8 cellular contexts compared by ENCODE assay signal in genomic region chr3:115783426-115783825, GRCh38.
A peak's percentile ranks its signal among the peaks of the same experiment; 100 is the strongest.
DNase-seq lines count a peak whose midpoint lies in the region; ATAC-seq and TF ChIP-seq lines count a peak whose summit lies in the region.
"Not testable (repeated sequence)": the region's sequence is repeated elsewhere in the genome, so short reads cannot be mapped to it uniquely, and the experiment has no call there.

No MANE protein-coding gene starts in this region.

- H3F3A ChIP-seq in Loucy (ENCODE audit: low read depth), result not testable (repeated sequence)

- H3K79me2 ChIP-seq in Loucy (ENCODE audit: insufficient read depth, low read length), result not testable (repeated sequence)

- H3K4me3 ChIP-seq in Caco-2 (ENCODE audit: low read depth, low read length) (peak overlapping the region; percentile 57), Loucy (ENCODE audit: low read length, poor library complexity, severe bottlenecking) (peak overlapping the region; percentile 70), WI38 (ENCODE audit: low read depth, low read length) (peak overlapping the region; percentile 66), brain microvascular endothelial cell (ENCODE audit: low read depth, low read length) (peak overlapping the region; percentile 66), fibroblast of mammary gland (ENCODE audit: control insufficient read depth, low read depth, low read length) (peak overlapping the region; percentile 65), lower lobe of right lung (peak overlapping the region; percentile 81), rectal smooth muscle tissue (ENCODE audit: low read length) (peak overlapping the region; percentile 77), urinary bladder (ENCODE audit: low read depth, low read length) (peak overlapping the region; percentile 53)

- intact Hi-C loops in Caco-2 (cut with micrococcal nuclease; ENCODE audit: unreplicated experiment); lower lobe of right lung (cut with DNase I): not testable (repeated sequence)

- not testable (repeated sequence) for TF ChIP-seq CTCF in Caco-2 (IDR thresholded peaks at IDR 0.05; ENCODE audit: insufficient read depth in 1 of 2, low read depth in 1 of 2, low read length in 1 of 2, severe bottlenecking in 1 of 2, unreplicated experiment in 1 of 2); Loucy (conservative IDR thresholded peaks at IDR 0.05; ENCODE audit: low read length); WI38 (IDR thresholded peaks at IDR 0.05; ENCODE audit: low read depth, low read length); brain microvascular endothelial cell (IDR thresholded peaks at IDR 0.05; ENCODE audit: low read depth, low read length, missing control alignments); fibroblast of mammary gland (conservative IDR thresholded peaks at IDR 0.05; ENCODE audit: control insufficient read depth, insufficient read depth, low read depth, low read length); lower lobe of right lung (IDR thresholded peaks at IDR 0.05)

- H3K36me3 ChIP-seq in Caco-2 (ENCODE audit: control insufficient read depth, insufficient read depth, low read length); Loucy (ENCODE audit: insufficient read depth, low read length); brain microvascular endothelial cell (replicated peaks); lower lobe of right lung; rectal smooth muscle tissue (ENCODE audit: control insufficient read depth, insufficient read depth, low read length); urinary bladder (ENCODE audit: insufficient read depth): not testable (repeated sequence)

- H3K4me1 ChIP-seq in Caco-2; Loucy (ENCODE audit: insufficient read depth, low read length, poor library complexity, severe bottlenecking); lower lobe of right lung; rectal smooth muscle tissue (ENCODE audit: control insufficient read depth, insufficient read depth, low read length); urinary bladder (ENCODE audit: insufficient read depth): not testable (repeated sequence)

- H3K27me3 Mint-ChIP-seq in Caco-2 (ENCODE audit: insufficient read depth, unreplicated experiment), result not testable (repeated sequence)

- H3K9me3 Mint-ChIP-seq in Caco-2 (ENCODE audit: unreplicated experiment), result not testable (repeated sequence)

- CTCF ChIA-PET in Caco-2 (lab: Charles Lee), result interaction anchor here (0.9 to 1.9 kb wide), 10 partner anchors 16 to 565 kb away, joined by 3 to 14 read pairs (median 6); no protein-coding TSS in a partner anchor

- H4K20me1 ChIP-seq in Loucy (ENCODE audit: insufficient read depth, low read length, poor library complexity, severe bottlenecking), result not testable (repeated sequence)

- not testable (repeated sequence) for H3K27me3 ChIP-seq in Caco-2 (replicated peaks; ENCODE audit: control insufficient read depth, insufficient read depth, low read length); Loucy (ENCODE audit: insufficient read depth, low read length, poor library complexity, severe bottlenecking); brain microvascular endothelial cell (replicated peaks); lower lobe of right lung (ENCODE audit: low read depth); rectal smooth muscle tissue (ENCODE audit: control insufficient read depth, insufficient read depth, low read length)

- H3K9me2 ChIP-seq in Loucy (replicated peaks; ENCODE audit: low read depth, low read length), result not testable (repeated sequence)

- peak overlapping the region; percentile 72 for H3K4me2 ChIP-seq in Loucy (ENCODE audit: low read depth, low read length, poor library complexity, severe bottlenecking)

- peaks cover 12% of the 10 kb centered on the region for H3K4me1 Mint-ChIP-seq in Caco-2 (ENCODE audit: low read depth, unreplicated experiment)

- not testable (repeated sequence) for H3K9me3 ChIP-seq in Caco-2; Loucy (ENCODE audit: insufficient read depth, low read depth, low read length); lower lobe of right lung

- H3K27ac ChIP-seq in brain microvascular endothelial cell, result peak overlapping the region; percentile 95
- H3K27ac ChIP-seq in lower lobe of right lung, result peak overlapping the region; percentile 95
- H3K27ac ChIP-seq in rectal smooth muscle tissue (ENCODE audit: low read depth, low read length); urinary bladder (ENCODE audit: low read depth): not testable (repeated sequence)

- peak overlapping the region; percentile 87; the same call in 1 of the 2 replicates for H2AFZ ChIP-seq in Loucy (ENCODE audit: low read length)

- H3K36me3 Mint-ChIP-seq in Caco-2 (ENCODE audit: insufficient read depth, unreplicated experiment), result not testable (repeated sequence)

- in situ Hi-C loops in brain microvascular endothelial cell (cut with HindIII; ENCODE audit: low pct_ligation_motif_present, low sequenced_read_pairs), result not testable (repeated sequence)

- peak overlapping the region; percentile 74 for H3K27ac Mint-ChIP-seq in Caco-2 (ENCODE audit: unreplicated experiment)

- POLR2A ChIA-PET in Caco-2 (lab: Charles Lee), result interaction anchor here (0.6 kb wide), 1 partner anchor 821 kb away, joined by 3 read pairs; no protein-coding TSS in a partner anchor

- not testable (repeated sequence) for DNase-seq in Caco-2; brain microvascular endothelial cell; fibroblast of mammary gland (ENCODE audit: low read depth); lower lobe of right lung

- not testable (repeated sequence) for ATAC-seq in lower lobe of right lung

- peak overlapping the region; percentile 67 for H3K4me3 Mint-ChIP-seq in Caco-2 (ENCODE audit: unreplicated experiment)

- 62% methylated on average over 13 of the region's 13 CpGs for WGBS in urinary bladder

- peak overlapping the region; percentile 74 for H3K9ac ChIP-seq in Loucy (ENCODE audit: low read depth, low read length, poor library complexity, severe bottlenecking)
- H3K9ac ChIP-seq in rectal smooth muscle tissue (ENCODE audit: low read length), result not testable (repeated sequence)

- not testable (repeated sequence) for BruUV-seq in Caco-2 (replicated peaks; lab: Mats Ljungman, UMichigan)
